8 cellular contexts compared by ENCODE assay signal in genomic region chr1:40630488-40631223, GRCh38. TPM values are rescaled to one million over a fixed set of nuclear protein-coding genes. Genes with fewer than 3 reads are reported as not detected.
A peak's percentile ranks its signal among the peaks of the same experiment; 100 is the strongest.
DNase-seq lines count a peak whose midpoint lies in the region; ATAC-seq, FAIRE-seq and TF ChIP-seq lines count a peak whose summit lies in the region.

No MANE protein-coding gene starts in this region.

- no peak for TF ChIP-seq EP300 in K562 (IDR thresholded peaks at IDR 0.05; ENCODE audit: low read length)

- CTCF ChIA-PET in K562 (lab: Yijun Ruan, JAX; ENCODE audit: low intra/inter-chr PET ratio), result interaction anchor here (0.7 to 2.6 kb wide), 4 partner anchors 38 to 322 kb away, joined by 3 to 16 read pairs (median 8); no protein-coding TSS in a partner anchor

- no peaks in the 10 kb centered on the region; the same call in 1 of the 2 replicates for H4K20me1 ChIP-seq in K562 (replicated peaks; ENCODE audit: control insufficient read depth, insufficient read depth, low read length)

- WGBS in K562 (ENCODE audit: insufficient coverage, low coverage, missing lambda C conversion rate), result 5% methylated on average over 7 of the region's 7 CpGs

- TF ChIP-seq POLR2A in K562 (conservative IDR thresholded peaks at IDR 0.05), result no peak

- no peak overlapping the region for H3K4me2 ChIP-seq in K562 (ENCODE audit: insufficient read depth, low read length)

- no peaks in the 10 kb centered on the region for H3K79me2 ChIP-seq in K562 (ENCODE audit: control insufficient read depth, insufficient read depth, low read length)

- FAIRE-seq in K562 (lab: Jason Lieb, UNC), result peak; percentile 95

- ATAC-seq in K562, result peak; percentile 87
- ATAC-seq in HG03095 (IDR thresholded peaks at IDR 0.05; ENCODE audit: unreplicated experiment), result no peak
- ATAC-seq in HG03469 (IDR thresholded peaks at IDR 0.05; ENCODE audit: unreplicated experiment), result no peak
- no peak for ATAC-seq in HG02610 (IDR thresholded peaks at IDR 0.05; ENCODE audit: unreplicated experiment)

- H3K27ac ChIP-seq in K562 (ENCODE audit: extremely low read depth, low read depth, low read length), result no peak overlapping the region

- no peak overlapping the region for H2AFZ ChIP-seq in K562 (ENCODE audit: low read depth, low read length)

- TF ChIP-seq RAD21 in K562 (CRISPR knock-in tag; conservative IDR thresholded peaks at IDR 0.05 in 1 of 2, IDR thresholded peaks at IDR 0.05 in 1 of 2), result peak; percentile 70 to 90

- BruUV-seq in K562 (replicated peaks; lab: Mats Ljungman, UMichigan), result no TSS peak

- intact Hi-C loops in K562 (cut with micrococcal nuclease), result loop anchor here (1.0 to 5.0 kb wide), 2 partner anchors 35 to 222 kb away; partner anchors contain the start of gene RIMS3

- H3K9me3 ChIP-seq in K562 (replicated peaks; ENCODE audit: control insufficient read depth, insufficient read depth, low read depth, low read length), result no peaks in the 10 kb centered on the region

- no peaks in the 10 kb centered on the region for H3K36me3 ChIP-seq in K562 (ENCODE audit: control insufficient read depth, insufficient read depth, low read length)

- no peaks in the 10 kb centered on the region for H3K9me1 ChIP-seq in K562 (ENCODE audit: control insufficient read depth, insufficient read depth, low read length)

- H3K9ac ChIP-seq in K562 (ENCODE audit: insufficient read depth in 1 of 2, low read depth in 2 of 2, low read length in 2 of 2), result peak overlapping the region in 1 of 2 experiments; percentile 28; a peak in 1 of 4 replicates

- H3K4me3 ChIP-seq in K562, result no peak overlapping the region

- peak; percentile 14 for DNase-seq in NCI-H345 (lab: John Stamatoyannopoulos, UW)
- no peak for DNase-seq in NCI-H345 treated with DMSO at 0.1 percent for 48 hours (lab: John Stamatoyannopoulos, UW; ENCODE audit: unreplicated experiment)
- DNase-seq in NCI-H510A (lab: John Stamatoyannopoulos, UW), result peak; percentile 35
- DNase-seq in K562 (ENCODE audit: extremely low read depth in 1 of 4, low spot score in 3 of 4), result peak; percentile 71 to 80 (median 74)
- DNase-seq in lung microvascular endothelial cell (ENCODE audit: low read depth in 2 of 2), result peak; percentile 67 to 70

- peaks cover 10 to 31% of the 10 kb centered on the region in 2 experiments; a peak in 4 of 5 replicates for H3K27me3 ChIP-seq in K562 (ENCODE audit: control insufficient read depth in 2 of 2, insufficient read depth in 2 of 2, low read length in 2 of 2)

- TF ChIP-seq CTCF in K562 (IDR thresholded peaks at IDR 0.05 in 2 of 3, conservative IDR thresholded peaks at IDR 0.05 in 1 of 3; ENCODE audit: insufficient read depth in 2 of 3, low read depth in 1 of 3, low read length in 3 of 3), result peak; percentile 86 to 93 (median 93)

- in situ Hi-C loops in K562 (cut with MboI), result no loop called here

- peaks cover 22 to 27% of the 10 kb centered on the region in 2 experiments for H3K4me1 ChIP-seq in K562 (replicated peaks in 1 of 2; ENCODE audit: control insufficient read depth in 2 of 2, insufficient read depth in 2 of 2, low read length in 2 of 2)

- POLR2A ChIA-PET in K562 (lab: Yijun Ruan, JAX), result no interaction called here

TF ChIP-seq in K562, 482 proteins besides CTCF, POLR2A, EP300 and RAD21 (continues in another document):
- 0 out of 4 replicates have a peak, but pooled peaks of 1 of the 2 experiments have one; percentile 40 for TF ChIP-seq RCOR1 (IDR thresholded peaks at IDR 0.05; ENCODE audit: borderline replicate concordance in 1 of 2, low read depth in 2 of 2, low read length in 2 of 2)
- no peak for TF ChIP-seq TCF7 (IDR thresholded peaks at IDR 0.05; ENCODE audit: borderline replicate concordance)
- 0 out of 2 replicates have a peak, but pooled peaks have one; percentile 10 for TF ChIP-seq SMAD3 (CRISPR knock-in tag; conservative IDR thresholded peaks at IDR 0.05)
- peak in 2 of 3 experiments; percentile 51 to 80 for TF ChIP-seq YY1 (IDR thresholded peaks at IDR 0.05; ENCODE audit: borderline replicate concordance in 1 of 3, control insufficient read depth in 1 of 3, extremely low read depth in 1 of 3, insufficient read depth in 3 of 3, insufficient read length in 1 of 3, insufficient replicate concordance in 2 of 3, low read depth in 1 of 3, low read length in 2 of 3)
- 0 out of 2 replicates have a peak, but pooled peaks have one; percentile 8 for TF ChIP-seq USF1 (CRISPR knock-in tag; IDR thresholded peaks at IDR 0.05)
- TF ChIP-seq CTBP1 (IDR thresholded peaks at IDR 0.05; ENCODE audit: borderline replicate concordance), result peak; percentile 39; the same call in 1 of the 2 replicates
- peak; percentile 81 for TF ChIP-seq SMC3 (conservative IDR thresholded peaks at IDR 0.05; ENCODE audit: insufficient read depth, low read depth, low read length)
- TF ChIP-seq MBD2 (IDR thresholded peaks at IDR 0.05; ENCODE audit: borderline replicate concordance, low read depth), result no peak
- no peak for TF ChIP-seq SREBF2 (CRISPR knock-in tag; IDR thresholded peaks at IDR 0.05)
- TF ChIP-seq TCF3 (CRISPR knock-in tag; IDR thresholded peaks at IDR 0.05), result peak; percentile 11; the same call in 1 of the 2 replicates
- TF ChIP-seq SPI1 (IDR thresholded peaks at IDR 0.05; ENCODE audit: borderline replicate concordance, low read depth, low read length), result peak; percentile 75; the same call in 1 of the 2 replicates
- peak; percentile 50; the same call in 1 of the 2 replicates for TF ChIP-seq STAG1 (CRISPR knock-in tag; IDR thresholded peaks at IDR 0.05; ENCODE audit: borderline replicate concordance)
- TF ChIP-seq MYC (IDR thresholded peaks at IDR 0.05; ENCODE audit: low read depth, low read length), result peak; percentile 33; the same call in 1 of the 2 replicates
- no peak for TF ChIP-seq MYC (CRISPR knock-in tag; IDR thresholded peaks at IDR 0.05; ENCODE audit: borderline replicate concordance, low read depth)
- TF ChIP-seq NR2C1 (IDR thresholded peaks at IDR 0.05), result peak; percentile 51; the same call in 1 of the 2 replicates
- peak; percentile 74 for TF ChIP-seq NR2C1 (tag; IDR thresholded peaks at IDR 0.05)
- TF ChIP-seq XRCC5 (IDR thresholded peaks at IDR 0.05; ENCODE audit: low read depth, low read length), result peak; percentile 69; the same call in 1 of the 2 replicates
- no peak for TF ChIP-seq DDX20 (tag; IDR thresholded peaks at IDR 0.05; ENCODE audit: low read depth)
- 0 out of 2 replicates have a peak, but pooled peaks have one; percentile 28 for TF ChIP-seq TFAP4 (CRISPR knock-in tag; IDR thresholded peaks at IDR 0.05; ENCODE audit: borderline replicate concordance)
- no peak for TF ChIP-seq MAX (CRISPR knock-in tag; IDR thresholded peaks at IDR 0.05)
- no peak for TF ChIP-seq CXXC5 (CRISPR knock-in tag; IDR thresholded peaks at IDR 0.05)
- peak; percentile 14 for TF ChIP-seq NEUROD1 (IDR thresholded peaks at IDR 0.05; ENCODE audit: borderline replicate concordance, low read depth, low read length, partially characterized antibody)
- TF ChIP-seq RB1 (IDR thresholded peaks at IDR 0.05; ENCODE audit: low read depth), result 0 out of 2 replicates have a peak, but pooled peaks have one; percentile 57

RNA-seq across cellular contexts. Expression of gene RIMS3, which starts 34.8 kb away (rescaled TPM):
- total RNA-seq in K562 (2011; cell fraction: chromatin; rRNA removed; ENCODE audit: low replicate concordance), result 0.76 and 1.4 TPM in 2 replicates
- total RNA-seq in K562 (2011; cell fraction: nucleolus; rRNA removed), result 0.66 and 0.67 TPM in 2 replicates
- total RNA-seq in K562 (2011; cell fraction: nucleoplasm; rRNA removed), result 0.73 and 0.76 TPM in 2 replicates
- 0.59 and 0.82 TPM in 2 replicates for total RNA-seq in K562 (2014; rRNA removed)
- 0.69 and 0.77 TPM in 2 replicates for total RNA-seq in K562 (2014; rRNA removed; fragmentation: Illumina TruSeq; extraction: Trizol)
- 0.38 and 0.47 TPM in 2 replicates for total RNA-seq in K562 (2015; rRNA removed; fragmentation: Illumina TruSeq; extraction: Trizol)
- 1.2 and 1.3 TPM in 2 replicates for total RNA-seq in K562 (2021)
- polyA plus RNA-seq in K562 (2011; rRNA removed), result 0.78 and 1.2 TPM in 2 replicates
- polyA plus RNA-seq in K562 (2011; cell fraction: cytosol; rRNA removed), result 0.97 and 1.3 TPM in 2 replicates
- polyA plus RNA-seq in K562 (2011; cell fraction: nucleus; rRNA removed), result 1.9 and 2.7 TPM in 2 replicates
- polyA plus RNA-seq in K562 (2012), result 0.66 and 1.9 TPM in 2 replicates
- 0.71 and 0.75 TPM in 2 replicates for polyA plus RNA-seq in K562 (2014; fragmentation: Illumina TruSeq; extraction: Trizol)
- polyA plus RNA-seq in K562 (2014; fragmentation: Nextera tagmentation; extraction: Ambion mirVana), result under 1 TPM; 0.06 to 0.15 TPM
- polyA plus RNA-seq in K562 (2014; rRNA removed), result 0.43 and 0.45 TPM in 2 replicates
- polyA minus RNA-seq in K562 (2011; rRNA and poly(A)+ RNA removed), result 1.2 and 1.3 TPM in 2 replicates
- 0.73 and 1.1 TPM in 2 replicates for polyA minus RNA-seq in K562 (2011; cell fraction: cytosol; rRNA and poly(A)+ RNA removed)
- 0.40 and 0.56 TPM in 2 replicates for polyA minus RNA-seq in K562 (2011; cell fraction: nucleus; rRNA and poly(A)+ RNA removed)
- total RNA-seq in lung microvascular endothelial cell, result 0.20 and 0.22 TPM in 2 replicates
